ENCODE assay signal across 8 cellular contexts in genomic region chr1:110605901-110606783, GRCh38. TPM values are rescaled to one million over a fixed set of nuclear protein-coding genes. Genes with fewer than 3 reads are reported as not detected.
DNase-seq lines count a peak whose midpoint lies in the region; ATAC-seq, FAIRE-seq and TF ChIP-seq lines count a peak whose summit lies in the region.

KCNA2 (minus strand) TSS chr1:110606358; CDS start chr1:110604782, 1,576 bp downstream.

- no peak for FAIRE-seq in A549 (lab: Jason Lieb, UNC)
- no peak for FAIRE-seq in frontal cortex (lab: Jason Lieb, UNC)

- peak within 1 kb of the TSS in 1 of 2 experiments; percentile 16; a peak in 3 of 6 replicates for H3K27ac ChIP-seq in A549

- peaks cover 80% of the 10 kb centered on the region for H3K27me3 Mint-ChIP-seq in WTC11 (ENCODE audit: low read depth)
- peaks cover 85% of the 10 kb centered on the region for H3K27me3 Mint-ChIP-seq in nephron progenitor cell (ENCODE audit: low read depth, poor library complexity)

- DNase-seq in A549 (ENCODE audit: low read depth in 1 of 2, low spot score in 1 of 2) (no peak), GM13977 (ENCODE audit: low spot score) (peak; percentile 49), WTC11 (ENCODE audit: low spot score) (peak; percentile 68), frontal cortex (ENCODE audit: low spot score in 2 of 2) (peak; percentile 78 to 83), nephron progenitor cell (peak; percentile 78)
- no peak for DNase-seq in stimulated activated CD4-positive, alpha-beta T cell treated with anti-CD3 and anti-CD28 coated beads, Interleukin-12 subunit alpha, Interleukin-12 subunit beta, amount 100 ng/mL, for 4 hours

- TF ChIP-seq CTCF in A549 (IDR thresholded peaks at IDR 0.05) (no peak), GM13977 (IDR thresholded peaks at IDR 0.05; ENCODE audit: extremely low read depth, insufficient read depth, missing control alignments) (no peak), WTC11 (IDR thresholded peaks at IDR 0.05) (no peak), nephron progenitor cell (IDR thresholded peaks at IDR 0.05) (no peak)

- CTCF ChIA-PET in A549 (lab: Yijun Ruan, JAX) (interaction anchor here (0.8 to 6.6 kb wide), 8 partner anchors 11 to 145 kb away, joined by 3 to 47 read pairs (median 5); no protein-coding TSS in a partner anchor), WTC11 (lab: Charles Lee) (interaction anchor here (0.9 to 6.4 kb wide), 21 partner anchors 8 to 409 kb away, joined by 3 to 57 read pairs (median 4); no protein-coding TSS in a partner anchor)

- POLR2A ChIA-PET in A549 (lab: Yijun Ruan, JAX) (no interaction called here), WTC11 (lab: Charles Lee) (interaction anchor here (0.8 to 1.7 kb wide), 3 partner anchors 49 to 72 kb away, joined by 3 to 7 read pairs (median 3); no protein-coding TSS in a partner anchor)

- H3K9me3 ChIP-seq in A549 = no peaks in the 10 kb centered on the region

- in situ Hi-C loops in GM13977 (cut with MboI; ENCODE audit: low pct_unique_long_range_greater_than_20kb, low sequenced_read_pairs, unreplicated experiment) = loop anchor here (25.0 kb wide), 1 partner anchor 381 kb away; no protein-coding TSS in a partner anchor

- H3K4me3 Mint-ChIP-seq in WTC11 (peak within 1 kb of the TSS; percentile 79), nephron progenitor cell (peak within 1 kb of the TSS; percentile 82)

- no peak for TF ChIP-seq EP300 in A549 (IDR thresholded peaks at IDR 0.05)

- H3K27ac Mint-ChIP-seq in WTC11 = no peak within 1 kb of the TSS
- H3K27ac Mint-ChIP-seq in nephron progenitor cell = no peak within 1 kb of the TSS

- TF ChIP-seq RAD21 in A549 (conservative IDR thresholded peaks at IDR 0.05 in 1 of 2, IDR thresholded peaks at IDR 0.05 in 1 of 2) = no peak

- no peak for TF ChIP-seq POLR2A in A549 (IDR thresholded peaks at IDR 0.05; ENCODE audit: low read length)

- H3K4me1 Mint-ChIP-seq in WTC11 (peaks cover 15% of the 10 kb centered on the region), nephron progenitor cell (peaks cover 13% of the 10 kb centered on the region)

- peak within 1 kb of the TSS; percentile 100 for H3K4me2 ChIP-seq in A549

- peak; percentile 40 to 78; a peak in 4 of 6 replicates for ATAC-seq in A549
- ATAC-seq in WTC11 = peak; percentile 71
- ATAC-seq in HG03095 (IDR thresholded peaks at IDR 0.05; ENCODE audit: unreplicated experiment) = no peak
- ATAC-seq in HG03159 (IDR thresholded peaks at IDR 0.05; ENCODE audit: unreplicated experiment) = no peak

- WGBS in A549 (ENCODE audit: missing lambda C conversion rate) = no CpG with 5 or more reads among the region's 49 CpGs

- peak within 1 kb of the TSS; percentile 56 for H3K4me3 ChIP-seq in A549

- H3K36me3 Mint-ChIP-seq in WTC11 (no peaks in the 10 kb centered on the region), nephron progenitor cell (ENCODE audit: low read depth) (no peaks in the 10 kb centered on the region)

- H3K4me1 ChIP-seq in A549 = no peaks in the 10 kb centered on the region

- H3K9me3 Mint-ChIP-seq in WTC11 (no peaks in the 10 kb centered on the region), nephron progenitor cell (no peaks in the 10 kb centered on the region)

TF ChIP-seq in A549, 52 proteins besides CTCF, POLR2A, EP300 and RAD21:
- TF ChIP-seq CBX2 (IDR thresholded peaks at IDR 0.05; ENCODE audit: borderline replicate concordance, low read depth) = no peak

TF ChIP-seq in WTC11, 78 proteins besides CTCF, POLR2A, EP300 and RAD21:
- TF ChIP-seq KAT7 (CRISPR knock-in tag; IDR thresholded peaks at IDR 0.05; ENCODE audit: borderline replicate concordance) (0 out of 2 replicates have a peak, but pooled peaks have one; percentile 36), E2F5 (CRISPR knock-in tag; IDR thresholded peaks at IDR 0.05) (0 out of 2 replicates have a peak, but pooled peaks have one; percentile 38), TEAD4 (CRISPR knock-in tag; IDR thresholded peaks at IDR 0.05) (no peak), ARID4B (CRISPR knock-in tag; IDR thresholded peaks at IDR 0.05; ENCODE audit: borderline replicate concordance) (peak; percentile 66; the same call in 1 of the 2 replicates), ZNF423 (CRISPR knock-in tag; IDR thresholded peaks at IDR 0.05) (peak; percentile 25), ESRRA (CRISPR knock-in tag; IDR thresholded peaks at IDR 0.05; ENCODE audit: borderline replicate concordance) (0 out of 2 replicates have a peak, but pooled peaks have one; percentile 23), MAX (CRISPR knock-in tag; IDR thresholded peaks at IDR 0.05) (0 out of 2 replicates have a peak, but pooled peaks have one; percentile 4), NR1H2 (CRISPR knock-in tag; IDR thresholded peaks at IDR 0.05) (no peak), NFE2L1 (CRISPR knock-in tag; IDR thresholded peaks at IDR 0.05) (no peak)
- TF ChIP-seq, protein P1, sequence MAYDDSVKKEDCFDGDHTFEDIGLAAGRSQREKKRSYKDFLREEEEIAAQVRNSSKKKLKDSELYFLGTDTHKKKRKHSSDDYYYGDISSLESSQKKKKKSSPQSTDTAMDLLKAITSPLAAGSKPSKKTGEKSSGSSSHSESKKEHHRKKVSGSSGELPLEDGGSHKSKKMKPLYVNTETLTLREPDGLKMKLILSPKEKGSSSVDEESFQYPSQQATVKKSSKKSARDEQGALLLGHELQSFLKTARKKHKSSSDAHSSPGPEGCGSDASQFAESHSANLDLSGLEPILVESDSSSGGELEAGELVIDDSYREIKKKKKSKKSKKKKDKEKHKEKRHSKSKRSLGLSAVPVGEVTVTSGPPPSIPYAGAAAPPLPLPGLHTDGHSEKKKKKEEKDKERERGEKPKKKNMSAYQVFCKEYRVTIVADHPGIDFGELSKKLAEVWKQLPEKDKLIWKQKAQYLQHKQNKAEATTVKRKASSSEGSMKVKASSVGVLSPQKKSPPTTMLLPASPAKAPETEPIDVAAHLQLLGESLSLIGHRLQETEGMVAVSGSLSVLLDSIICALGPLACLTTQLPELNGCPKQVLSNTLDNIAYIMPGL (CRISPR knock-in tag; IDR thresholded peaks at IDR 0.05) = peak; percentile 63; the same call in 1 of the 2 replicates

RNA-seq across cellular contexts. Expression of gene KCNA2, which starts in this region (rescaled TPM):
- polyA plus RNA-seq in A549 (2011; rRNA removed) (0.05 TPM in 2 replicates), A549 (2017; fragmentation: RNase III; extraction: RNeasy Plus Mini Kit Qiagen cat#74134 plus additional on column Dnase treatment) (0.03 to 0.05 TPM (median 0.04 TPM) in 3 replicates)
- not detected in 2 replicates for polyA plus RNA-seq in A549 (2012; cell fraction: cytosol; rRNA removed)
- not detected in 2 replicates for polyA plus RNA-seq in A549 (2012; cell fraction: nucleus; rRNA removed)
- polyA minus RNA-seq in A549 (2011; rRNA and poly(A)+ RNA removed) = 0.04 and 0.10 TPM in 2 replicates
- total RNA-seq in WTC11 (2021) (0.41 to 0.87 TPM (median 0.50 TPM) in 3 replicates), frontal cortex (3.7 TPM)

Comparison
In these comparisons a context has a peak if more than half of its experiments do, and no peak if none do; other contexts are left out.
1. Peak in ATAC-seq, H3K4me3 ChIP-seq and H3K4me2 ChIP-seq in A549; RNA of the gene not detected or under 1 TPM.
2. Peak in DNase-seq and ATAC-seq in WTC11; RNA of the gene not detected or under 1 TPM.
3. DNase-seq: peak in GM13977 (single experiment), frontal cortex (2 of 2) and nephron progenitor cell (single experiment); none in A549 (0 of 2) and stimulated activated CD4-positive, alpha-beta T cell treated with anti-CD3 and anti-CD28 coated beads, Interleukin-12 subunit alpha, Interleukin-12 subunit beta, amount 100 ng/mL, for 4 hours (single experiment).